ENCODE assay signal across 8 cellular contexts in genomic region chr3:120093119-120093922, GRCh38. TPM values are rescaled to one million over a fixed set of nuclear protein-coding genes. Genes with fewer than 3 reads are reported as not detected.
DNase-seq lines count a peak whose midpoint lies in the region; ATAC-seq and TF ChIP-seq lines count a peak whose summit lies in the region.

No MANE protein-coding gene starts in this region.

- H3F3A ChIP-seq in PC-3 (ENCODE audit: low read length, unreplicated experiment) = no peaks in the 10 kb centered on the region

- DNase-seq in AG04450 (ENCODE audit: low read depth, low spot score) (peak; percentile 64), GM12865 (ENCODE audit: low read depth) (peak; percentile 34), PC-3 (peak; percentile 73), cerebellar cortex (ENCODE audit: low spot score) (peak; percentile 49), lung (ENCODE audit: low spot score) (no peak), thoracic aorta (ENCODE audit: low spot score) (peak; percentile 34), left lobe of liver (ENCODE audit: low spot score) (no peak)

- no peaks in the 10 kb centered on the region for H3K27me3 ChIP-seq in AG04450 (ENCODE audit: control insufficient read depth, insufficient read depth, low read length)
- H3K27me3 ChIP-seq in PC-3 (ENCODE audit: low read length) = no peaks in the 10 kb centered on the region
- no peaks in the 10 kb centered on the region for H3K27me3 ChIP-seq in lung (ENCODE audit: control insufficient read depth, insufficient read depth)
- no peaks in the 10 kb centered on the region for H3K27me3 ChIP-seq in thoracic aorta (replicated peaks; ENCODE audit: insufficient read depth)

- intact Hi-C loops in PC-3 (cut with micrococcal nuclease) = no loop called here

- ATAC-seq in PC-3 (no peak), lung (ENCODE audit: insufficient read depth, low FRiP score) (peak; percentile 2), thoracic aorta (ENCODE audit: insufficient number of reproducible peaks, low FRiP score, low read depth) (no peak), HG02763 (IDR thresholded peaks at IDR 0.05; ENCODE audit: unreplicated experiment) (no peak), left lobe of liver (no peak)

- peak overlapping the region; percentile 62 for H2AFZ ChIP-seq in PC-3 (ENCODE audit: low read length)

- H3K79me2 ChIP-seq in PC-3 (ENCODE audit: low read length) = peaks cover 82% of the 10 kb centered on the region

- TSS peak; percentile 40 for BruUV-seq in PC-3 (replicated peaks; lab: Mats Ljungman, UMichigan)

- peak overlapping the region; percentile 100 for H3K27ac ChIP-seq in AG04450 (ENCODE audit: low read depth, low read length)
- peak overlapping the region; percentile 95 for H3K27ac ChIP-seq in PC-3 (ENCODE audit: low read length)
- peak overlapping the region; percentile 99 to 100 for H3K27ac ChIP-seq in lung (ENCODE audit: low read depth in 1 of 2, low read length in 1 of 2)
- H3K27ac ChIP-seq in thoracic aorta = peak overlapping the region; percentile 98 to 99

- CTCF ChIA-PET in AG04450 (lab: Charles Lee) (interaction anchor here (0.5 to 1.6 kb wide), 2 partner anchors 90 to 143 kb away, joined by 3 to 4 read pairs; no protein-coding TSS in a partner anchor), PC-3 (lab: Charles Lee) (interaction anchor here (0.7 kb wide), 1 partner anchor 200 kb away, joined by 3 read pairs; no protein-coding TSS in a partner anchor)

- H3K9me3 ChIP-seq in AG04450 (ENCODE audit: control insufficient read depth, insufficient read depth, low read length) = no peaks in the 10 kb centered on the region
- H3K9me3 ChIP-seq in PC-3 (ENCODE audit: low read length) = no peaks in the 10 kb centered on the region
- no peaks in the 10 kb centered on the region for H3K9me3 ChIP-seq in lung (ENCODE audit: control insufficient read depth in 2 of 2, insufficient read depth in 1 of 2, low read length in 1 of 2)
- H3K9me3 ChIP-seq in thoracic aorta = no peaks in the 10 kb centered on the region

- H4K20me1 ChIP-seq in PC-3 (ENCODE audit: low read length) = peaks cover 53% of the 10 kb centered on the region

- TF ChIP-seq CTCF in AG04450 (IDR thresholded peaks at IDR 0.05; ENCODE audit: low read depth, low read length) (no peak), GM12865 (IDR thresholded peaks at IDR 0.05; ENCODE audit: insufficient read depth, low read depth, low read length, missing control alignments) (no peak), PC-3 (conservative IDR thresholded peaks at IDR 0.05; ENCODE audit: low read depth, low read length) (no peak), lung (IDR thresholded peaks at IDR 0.05; ENCODE audit: control extremely low read depth, extremely low read depth) (no peak), thoracic aorta (IDR thresholded peaks at IDR 0.05) (no peak)

- H3K4me3 ChIP-seq in AG04450 (ENCODE audit: low read depth, low read length) = peak overlapping the region; percentile 69
- peak overlapping the region; percentile 100 for H3K4me3 ChIP-seq in GM12865 (ENCODE audit: low read depth, low read length)
- H3K4me3 ChIP-seq in PC-3 (ENCODE audit: low read length) = peak overlapping the region; percentile 95
- peak overlapping the region; percentile 81 for H3K4me3 ChIP-seq in lung
- H3K4me3 ChIP-seq in thoracic aorta = peak overlapping the region; percentile 90

- no peaks in the 10 kb centered on the region for H3K9me2 ChIP-seq in PC-3 (replicated peaks; ENCODE audit: low read length)

- H3K36me3 ChIP-seq in PC-3 (ENCODE audit: low read depth, low read length) = no peaks in the 10 kb centered on the region
- H3K36me3 ChIP-seq in lung (ENCODE audit: control insufficient read depth in 2 of 2, insufficient read depth in 2 of 2, low read length in 2 of 2) = no peaks in the 10 kb centered on the region
- no peaks in the 10 kb centered on the region for H3K36me3 ChIP-seq in thoracic aorta

- peak overlapping the region; percentile 84 for H3K4me2 ChIP-seq in PC-3 (ENCODE audit: low read length)

- 0% methylated on average over 22 of the region's 22 CpGs for WGBS in lung, 2 donors

- POLR2A ChIA-PET in AG04450 (lab: Yijun Ruan, JAX) = interaction anchor here (1.0 to 1.7 kb wide), 2 partner anchors 18 to 67 kb away, joined by 3 to 7 read pairs; no protein-coding TSS in a partner anchor
- POLR2A ChIA-PET in PC-3 (lab: Charles Lee; ENCODE audit: unreplicated experiment) = interaction anchor here (0.6 to 0.9 kb wide), 3 partner anchors 42 to 245 kb away, joined by 3 to 15 read pairs (median 5); no protein-coding TSS in a partner anchor

- H3K4me1 ChIP-seq in PC-3 (ENCODE audit: insufficient read depth, low read length) (peaks cover 32% of the 10 kb centered on the region), lung (ENCODE audit: control insufficient read depth in 2 of 2, insufficient read depth in 2 of 2, low read length in 2 of 2) (peaks cover 0 to 12% of the 10 kb centered on the region in 2 donors), thoracic aorta (ENCODE audit: control insufficient read depth in 1 of 2, low read depth in 2 of 2) (peaks cover 21 to 43% of the 10 kb centered on the region in 2 donors)

- peak overlapping the region; percentile 98 for H3K9ac ChIP-seq in PC-3 (ENCODE audit: low read length)

RNA-seq across cellular contexts. Expression of gene GSK3B, which starts 0.9 kb away (rescaled TPM):
- polyA plus RNA-seq in AG04450 (2011; rRNA removed) = 40.0 and 43.4 TPM in 2 replicates
- 93.2 and 95.7 TPM in 2 replicates for polyA minus RNA-seq in AG04450 (2011; rRNA and poly(A)+ RNA removed)
- total RNA-seq in PC-3 (2014; rRNA removed) = 55.8 and 71.9 TPM in 2 replicates
- 10 to 100 TPM; 43.4 to 64.9 TPM for total RNA-seq in lung
- polyA plus RNA-seq in lung = 10 to 100 TPM; 11.0 to 17.8 TPM
- total RNA-seq in thoracic aorta = 10 to 100 TPM; 28.7 to 39.3 TPM
- 12.7 TPM for total RNA-seq in left lobe of liver

Comparison
In these comparisons a context has a peak if more than half of its experiments do, and no peak if none do; other contexts are left out.
1. DNase-seq: peak in AG04450 (single experiment), GM12865 (single experiment), PC-3 (single experiment), cerebellar cortex (single experiment) and thoracic aorta (single experiment); none in lung (single experiment) and left lobe of liver (single experiment).
2. Peak in every context shown above with its lines, with median percentiles within 50 percentile points of each other: H3K27ac ChIP-seq and H3K4me3 ChIP-seq.